In genomic region chr3:37590328-37591079, GRCh38 we compare ENCODE assay signal across 12 cellular contexts.
DNase-seq lines count a peak whose midpoint lies in the region; ATAC-seq, FAIRE-seq and TF ChIP-seq lines count a peak whose summit lies in the region.
"Had no signal": no experiment of that assay in that cellular context is flagged by ENCODE, and none has a peak within 500 bp of the region (broad histone marks: within the 10 kb centered on the region; RNA-seq: fewer than 3 reads in every experiment).

No MANE protein-coding gene starts in this region.

- intact Hi-C loops in lower lobe of right lung (cut with DNase I), result no loop called here
- intact Hi-C loops in testis (cut with DNase I; ENCODE audit: low total_unique reads), result no loop called here

- CTCF ChIA-PET in HEK293T (lab: Yijun Ruan, JAX), result no interaction called here

- H3K4me1 Mint-ChIP-seq in glutamatergic neuron (ENCODE audit: low read depth, unreplicated experiment), result peaks cover 2% of the 10 kb centered on the region

- DNase-seq in LHCN-M2 (ENCODE audit: low read depth) (peak; percentile 7), lower lobe of right lung (no peak), testis (peak; percentile 59), HEK293T (ENCODE audit: extremely low spot score) (no peak), glutamatergic neuron (no peak), HTR-8/SVneo (ENCODE audit: insufficient read length, low spot score) (no peak)
- DNase-seq: amniotic stem cell; COR-L47; stimulated activated CD4-positive, alpha-beta T cell treated with anti-CD3 and anti-CD28 coated beads, Interleukin-4, amount 100 ng/mL, for 1 hour; T-helper 17 cell had no signal

- no peak overlapping the region for H3K27ac Mint-ChIP-seq in glutamatergic neuron (ENCODE audit: unreplicated experiment)
- H3K27ac Mint-ChIP-seq: T-helper 17 cell had no signal

- WGBS in testis, 2 donors, result 49 to 54% methylated on average over 4 to 6 of the region's 6 CpGs

- TF ChIP-seq POLR2A in testis (IDR thresholded peaks at IDR 0.05), result no peak

- no peak overlapping the region for H3K9ac ChIP-seq in duodenal mucosa (ENCODE audit: low read depth in 1 of 2, low read length in 2 of 2)

- peaks cover 8% of the 10 kb centered on the region for H3K27me3 Mint-ChIP-seq in glutamatergic neuron (ENCODE audit: unreplicated experiment)

- TF ChIP-seq CTCF in lower lobe of right lung (IDR thresholded peaks at IDR 0.05) (no peak), testis (IDR thresholded peaks at IDR 0.05) (no peak), glutamatergic neuron (IDR thresholded peaks at IDR 0.05; ENCODE audit: partially characterized antibody, unreplicated experiment) (no peak)

- H3K9me3 ChIP-seq in duodenal mucosa (ENCODE audit: control insufficient read depth in 1 of 2, low read length in 2 of 2), result no peaks in the 10 kb centered on the region
- H3K9me3 ChIP-seq in lower lobe of right lung, result no peaks in the 10 kb centered on the region
- no peaks in the 10 kb centered on the region for H3K9me3 ChIP-seq in testis

- H3K36me3 Mint-ChIP-seq in glutamatergic neuron (ENCODE audit: unreplicated experiment), result peaks cover 10% of the 10 kb centered on the region

- H3K27me3 ChIP-seq in duodenal mucosa (ENCODE audit: control insufficient read depth in 1 of 2, insufficient read depth in 2 of 2, low read length in 2 of 2) (no peaks in the 10 kb centered on the region), lower lobe of right lung (ENCODE audit: low read depth) (no peaks in the 10 kb centered on the region), testis (no peaks in the 10 kb centered on the region)

- peaks cover 2% of the 10 kb centered on the region for H3K9me3 Mint-ChIP-seq in glutamatergic neuron (ENCODE audit: unreplicated experiment)

- ATAC-seq in lower lobe of right lung (peak; percentile 36 to 67), HG03571 (IDR thresholded peaks at IDR 0.05; ENCODE audit: unreplicated experiment) (no peak)
- ATAC-seq: T-helper 17 cell had no signal

- H3K4me3 ChIP-seq in duodenal mucosa (ENCODE audit: low read depth in 1 of 2, low read length in 2 of 2) (no peak overlapping the region), lower lobe of right lung (no peak overlapping the region), testis (no peak overlapping the region)

- H3K27ac ChIP-seq in duodenal mucosa (ENCODE audit: low read depth, low read length), result peak overlapping the region; percentile 55
- H3K27ac ChIP-seq in lower lobe of right lung, result peak overlapping the region; percentile 54
- peak overlapping the region in 1 of 2 donors; percentile 65 for H3K27ac ChIP-seq in testis

- FAIRE-seq in HTR-8/SVneo (lab: Jason Lieb, UNC), result no peak

- H3K4me3 Mint-ChIP-seq in glutamatergic neuron (ENCODE audit: unreplicated experiment), result no peak overlapping the region
- H3K4me3 Mint-ChIP-seq: T-helper 17 cell had no signal

- POLR2A ChIA-PET in HEK293T (lab: Yijun Ruan, JAX), result no interaction called here

- H3K4me1 ChIP-seq in duodenal mucosa (ENCODE audit: control insufficient read depth in 1 of 2, insufficient read depth in 2 of 2, low read length in 2 of 2), result peaks cover 2 to 28% of the 10 kb centered on the region in 2 donors
- H3K4me1 ChIP-seq in lower lobe of right lung, result peaks cover 37% of the 10 kb centered on the region
- peaks cover 29% of the 10 kb centered on the region for H3K4me1 ChIP-seq in testis

- H3K36me3 ChIP-seq in duodenal mucosa (ENCODE audit: control insufficient read depth in 1 of 2, insufficient read depth in 2 of 2, low read length in 2 of 2) (no peaks in the 10 kb centered on the region), lower lobe of right lung (no peaks in the 10 kb centered on the region), testis (ENCODE audit: low read depth, missing control alignments) (no peaks in the 10 kb centered on the region)

TF ChIP-seq in HEK293T, 16 proteins besides CTCF, POLR2A, EP300 and RAD21:
- no peak for TF ChIP-seq SUZ12 (IDR thresholded peaks at IDR 0.05)
- TF ChIP-seq FOXM1 (IDR thresholded peaks at IDR 0.05; ENCODE audit: borderline replicate concordance), result no peak
- TF ChIP-seq BHLHE40 (IDR thresholded peaks at IDR 0.05; ENCODE audit: borderline replicate concordance), result no peak
- TF ChIP-seq TARDBP (IDR thresholded peaks at IDR 0.05), result no peak

Comparison
In these comparisons a context has a peak if more than half of its experiments do, and no peak if none do; other contexts are left out.
1. DNase-seq: peak in LHCN-M2 (single experiment) and testis (single experiment); none in lower lobe of right lung (single experiment), HEK293T (single experiment), glutamatergic neuron (single experiment) and HTR-8/SVneo (single experiment).